ENCODE assay signal across 12 cellular contexts in genomic region chr2:68740184-68740914, GRCh38. TPM values are rescaled to one million over a fixed set of nuclear protein-coding genes. Genes with fewer than 3 reads are reported as not detected.
A peak's percentile ranks its signal among the peaks of the same experiment; 100 is the strongest.
DNase-seq lines count a peak whose midpoint lies in the region; ATAC-seq and TF ChIP-seq lines count a peak whose summit lies in the region.
"Had no signal": no experiment of that assay in that cellular context is flagged by ENCODE, and none has a peak within 500 bp of the region (broad histone marks: within the 10 kb centered on the region; RNA-seq: fewer than 3 reads in every experiment).

No MANE protein-coding gene starts in this region.

- H4K20me1 ChIP-seq in BLaER1 treated with 17β-estradiol and CSF1 and Interleukin-3, amounts not matched to agents 10 nM and 100 nM = peaks cover 0 to 66% (median 37%) of the 10 kb centered on the region in 11 experiments; a peak in 11 of 22 replicates

- peaks cover 48 to 78% (median 65%) of the 10 kb centered on the region in 3 donors for H3K4me1 Mint-ChIP-seq in IgD-negative memory B cell
- H3K4me1 Mint-ChIP-seq in activated naive CD8-positive, alpha-beta T cell treated with anti-CD3 and anti-CD28 coated beads, Interleukin-2, amount 10 ng/mL, durations not matched to agents 7 days and 5 days = peaks cover 63% of the 10 kb centered on the region

- peak overlapping the region; percentile 33 to 97 (median 66); a peak in 19 of 22 replicates for H3K27ac ChIP-seq in BLaER1 treated with 17β-estradiol and CSF1 and Interleukin-3, amounts not matched to agents 10 nM and 100 nM
- H3K27ac ChIP-seq in lower lobe of right lung = peak overlapping the region; percentile 76
- H3K27ac ChIP-seq: testis had no signal

- peak overlapping the region; percentile 27 to 90 (median 52) for H3K4me3 Mint-ChIP-seq in IgD-negative memory B cell
- H3K4me3 Mint-ChIP-seq in activated naive CD8-positive, alpha-beta T cell treated with anti-CD3 and anti-CD28 coated beads, Interleukin-2, amount 10 ng/mL, durations not matched to agents 7 days and 5 days = peak overlapping the region; percentile 67

- peak overlapping the region in 9 of 11 experiments; percentile 9 to 68 (median 41); a peak in 15 of 22 replicates for H3K9ac ChIP-seq in BLaER1 treated with 17β-estradiol and CSF1 and Interleukin-3, amounts not matched to agents 10 nM and 100 nM

- H3K27me3 ChIP-seq in BLaER1 treated with 17β-estradiol and CSF1 and Interleukin-3, amounts not matched to agents 10 nM and 100 nM = no peaks in the 10 kb centered on the region
- no peaks in the 10 kb centered on the region for H3K27me3 ChIP-seq in lower lobe of right lung (ENCODE audit: low read depth)
- no peaks in the 10 kb centered on the region for H3K27me3 ChIP-seq in BE2C
- H3K27me3 ChIP-seq: testis had no signal

- H3K4me2 ChIP-seq in BLaER1 treated with 17β-estradiol and CSF1 and Interleukin-3, amounts not matched to agents 10 nM and 100 nM = peak overlapping the region; percentile 92 to 98 (median 95)

- peak overlapping the region; percentile 41 to 92 (median 83) for H3K27ac Mint-ChIP-seq in IgD-negative memory B cell
- H3K27ac Mint-ChIP-seq in activated naive CD8-positive, alpha-beta T cell treated with anti-CD3 and anti-CD28 coated beads, Interleukin-2, amount 10 ng/mL, durations not matched to agents 7 days and 5 days = peak overlapping the region; percentile 83

- H3K9me3 Mint-ChIP-seq in IgD-negative memory B cell = peaks cover 0 to 2% (median 0%) of the 10 kb centered on the region in 3 donors
- H3K9me3 Mint-ChIP-seq in activated naive CD8-positive, alpha-beta T cell treated with anti-CD3 and anti-CD28 coated beads, Interleukin-2, amount 10 ng/mL, durations not matched to agents 7 days and 5 days = no peaks in the 10 kb centered on the region

- peaks cover 7 to 84% (median 48%) of the 10 kb centered on the region in 11 experiments for H3K36me3 ChIP-seq in BLaER1 treated with 17β-estradiol and CSF1 and Interleukin-3, amounts not matched to agents 10 nM and 100 nM
- H3K36me3 ChIP-seq in lower lobe of right lung (no peaks in the 10 kb centered on the region), BE2C (no peaks in the 10 kb centered on the region)

- POLR2A ChIA-PET in activated naive CD8-positive, alpha-beta T cell treated with anti-CD3 and anti-CD28 coated beads, Interleukin-2, amount 10 ng/mL, durations not matched to agents 7 days and 5 days (lab: Charles Lee) = interaction anchor here (1.2 to 4.8 kb wide), 7 partner anchors 11 to 171 kb away, joined by 3 to 22 read pairs (median 4); no protein-coding TSS in a partner anchor

- H3K4me1 ChIP-seq in BLaER1 treated with 17β-estradiol and CSF1 and Interleukin-3, amounts not matched to agents 10 nM and 100 nM = peaks cover 82 to 89% (median 88%) of the 10 kb centered on the region in 10 experiments
- peaks cover 74% of the 10 kb centered on the region for H3K4me1 ChIP-seq in lower lobe of right lung
- no peaks in the 10 kb centered on the region for H3K4me1 ChIP-seq in BE2C
- H3K4me1 ChIP-seq: testis had no signal

- intact Hi-C loops in lower lobe of right lung (cut with DNase I) = no loop called here

- no peaks in the 10 kb centered on the region for H3K27me3 Mint-ChIP-seq in IgD-negative memory B cell
- H3K27me3 Mint-ChIP-seq in activated naive CD8-positive, alpha-beta T cell treated with anti-CD3 and anti-CD28 coated beads, Interleukin-2, amount 10 ng/mL, durations not matched to agents 7 days and 5 days = no peaks in the 10 kb centered on the region

- no peak for DNase-seq in activated naive CD8-positive, alpha-beta T cell treated with anti-CD3 and anti-CD28 coated beads, Interleukin-2, amount 10 ng/mL, durations not matched to agents 7 days and 5 days
- no peak for DNase-seq in lower lobe of right lung
- no peak for DNase-seq in SHP77 treated with DMSO at 0.1 percent for 48 hours (lab: John Stamatoyannopoulos, UW)
- no peak for DNase-seq in iPS-NIHi7 (ENCODE audit: extremely low spot score)
- DNase-seq in BE2C = no peak
- no peak for DNase-seq in SKM-1 treated with dmso at 0.1 percent for 144 hours (lab: John Stamatoyannopoulos, UW; ENCODE audit: unreplicated experiment)
- DNase-seq: activated CD4-positive, CD25-positive, alpha-beta regulatory T cell treated with anti-CD3 and anti-CD28 coated beads, Interleukin-2, amount 50 U/mL, for 72 hours; head of caudate nucleus; testis had no signal

- H3K9me3 ChIP-seq in BLaER1 treated with 17β-estradiol and CSF1 and Interleukin-3, amounts not matched to agents 10 nM and 100 nM (replicated peaks in 1 of 11) = no peaks in the 10 kb centered on the region
- H3K9me3 ChIP-seq in lower lobe of right lung (no peaks in the 10 kb centered on the region), BE2C (no peaks in the 10 kb centered on the region)
- H3K9me3 ChIP-seq: testis had no signal

- peak; percentile 15 for ATAC-seq in activated naive CD8-positive, alpha-beta T cell treated with anti-CD3 and anti-CD28 coated beads, Interleukin-2, amount 10 ng/mL, durations not matched to agents 7 days and 5 days (ENCODE audit: low read depth)
- no peak for ATAC-seq in lower lobe of right lung

- H3K36me3 Mint-ChIP-seq in IgD-negative memory B cell = peaks cover 5% of the 10 kb centered on the region
- H3K36me3 Mint-ChIP-seq in activated naive CD8-positive, alpha-beta T cell treated with anti-CD3 and anti-CD28 coated beads, Interleukin-2, amount 10 ng/mL, durations not matched to agents 7 days and 5 days = peaks cover 24% of the 10 kb centered on the region

- peak overlapping the region in 9 of 10 experiments; percentile 9 to 79 (median 24); a peak in 9 of 20 replicates for H3K4me3 ChIP-seq in BLaER1 treated with 17β-estradiol and CSF1 and Interleukin-3, amounts not matched to agents 10 nM and 100 nM
- H3K4me3 ChIP-seq in lower lobe of right lung = no peak overlapping the region
- H3K4me3 ChIP-seq in BE2C (ENCODE audit: low read depth, low read length) = no peak overlapping the region
- H3K4me3 ChIP-seq: testis had no signal

- no peak for TF ChIP-seq CTCF in lower lobe of right lung (IDR thresholded peaks at IDR 0.05)
- TF ChIP-seq CTCF in BE2C (IDR thresholded peaks at IDR 0.05; ENCODE audit: low read depth, low read length) = no peak

RNA-seq across cellular contexts. Expression of gene ARHGAP25, which starts 5.7 kb away (rescaled TPM):
- polyA plus RNA-seq in IgD-negative memory B cell = 217 TPM
- total RNA-seq in activated naive CD8-positive, alpha-beta T cell treated with anti-CD3 and anti-CD28 coated beads, Interleukin-2, amount 10 ng/mL, durations not matched to agents 7 days and 5 days = 100 to 1,000 TPM; 109 to 117 TPM
- 48.5 TPM for total RNA-seq in lower lobe of right lung
- not detected for polyA plus RNA-seq in BE2C (2012; ENCODE audit: insufficient read depth, insufficient read length, low read depth)
- total RNA-seq: myocyte had no signal

Comparison
In these comparisons a context has a peak if more than half of its experiments do, and no peak if none do; other contexts are left out.
1. H3K4me3 ChIP-seq: peak in BLaER1 treated with 17β-estradiol and CSF1 and Interleukin-3, amounts not matched to agents 10 nM and 100 nM (9 of 10); none in lower lobe of right lung (single experiment) and BE2C (single experiment).